ENCODE assay signal across 8 cellular contexts in the genomic region with DNA sequence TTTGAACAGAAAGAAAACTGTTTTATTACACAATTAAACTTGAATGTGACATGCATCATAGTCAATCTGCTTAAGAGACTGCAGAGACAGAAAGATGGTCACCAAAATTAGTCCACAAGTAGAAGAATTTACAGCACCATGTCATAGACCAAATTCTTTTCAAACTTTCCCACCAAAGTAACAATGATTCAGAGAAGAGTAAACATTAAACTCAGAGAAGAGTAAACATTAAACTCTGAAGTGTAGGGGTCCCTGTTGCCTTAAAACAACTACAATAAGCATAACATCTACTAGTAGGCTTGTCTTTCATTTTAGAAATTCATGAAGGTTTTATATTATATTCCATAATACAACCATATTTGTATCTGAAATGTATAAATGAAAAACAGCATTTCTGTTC. TPM values are rescaled to one million over a fixed set of nuclear protein-coding genes. Genes with fewer than 3 reads are reported as not detected.
DNase-seq lines count a peak whose midpoint lies in the region; ATAC-seq, FAIRE-seq and TF ChIP-seq lines count a peak whose summit lies in the region.
"Not testable (repeated sequence)": the region's sequence is repeated elsewhere in the genome, so short reads cannot be mapped to it uniquely, and the experiment has no call there.

No MANE protein-coding gene starts in this region.

- POLR2A ChIA-PET in A549 (lab: Yijun Ruan, JAX): not testable (repeated sequence)

- peak overlapping the region; percentile 9 for H3K27ac Mint-ChIP-seq in activated T-cell treated with anti-CD3 and anti-CD28 coated beads, Interleukin-2, amount 50 U/mL, for 72 hours
- H3K27ac Mint-ChIP-seq in chondrocyte (ENCODE audit: unreplicated experiment) (peak overlapping the region; percentile 82), natural killer cell (peak overlapping the region; percentile 7 to 16)

- TF ChIP-seq EP300 in A549 (IDR thresholded peaks at IDR 0.05): not testable (repeated sequence)

- H3K4me1 ChIP-seq in A549: peaks cover 57% of the 10 kb centered on the region

- FAIRE-seq in A549 (lab: Jason Lieb, UNC): peak; percentile 80

- not testable (repeated sequence) for TF ChIP-seq RAD21 in A549 (conservative IDR thresholded peaks at IDR 0.05 in 1 of 2, IDR thresholded peaks at IDR 0.05 in 1 of 2)

- not testable (repeated sequence) for H3K9me3 ChIP-seq in A549

- not testable (repeated sequence) for TF ChIP-seq CTCF in A549 (IDR thresholded peaks at IDR 0.05); natural killer cell (IDR thresholded peaks at IDR 0.05)
- TF ChIP-seq CTCF in chondrocyte (IDR thresholded peaks at IDR 0.05): peak; percentile 10

- H3K4me3 ChIP-seq in A549: not testable (repeated sequence)

- H3K4me1 Mint-ChIP-seq in activated T-cell treated with anti-CD3 and anti-CD28 coated beads, Interleukin-2, amount 50 U/mL, for 72 hours (ENCODE audit: low read depth): not testable (repeated sequence)
- H3K4me1 Mint-ChIP-seq in chondrocyte (ENCODE audit: low read depth) (peaks cover 14% of the 10 kb centered on the region), natural killer cell (peaks cover 6 to 31% of the 10 kb centered on the region in 2 donors)

- H3K27ac ChIP-seq in A549: peak overlapping the region; percentile 55 to 75

- DNase-seq in A549 (ENCODE audit: low read depth in 1 of 2, low spot score in 1 of 2) (peak; percentile 38 to 76), DMS53 (lab: John Stamatoyannopoulos, UW) (peak; percentile 57), HT-29 (ENCODE audit: low spot score) (peak; percentile 29), NCI-H460 (ENCODE audit: extremely low read depth, low read depth) (peak; percentile 17), left kidney (ENCODE audit: low read depth, low spot score) (peak; percentile 2)
- DNase-seq in activated T-cell treated with anti-CD3 and anti-CD28 coated beads, Interleukin-2, amount 50 U/mL, for 72 hours; chondrocyte (ENCODE audit: low spot score); natural killer cell: not testable (repeated sequence)

- not testable (repeated sequence) for H3K9me3 Mint-ChIP-seq in activated T-cell treated with anti-CD3 and anti-CD28 coated beads, Interleukin-2, amount 50 U/mL, for 72 hours; chondrocyte (ENCODE audit: low read depth); natural killer cell

- H3K36me3 Mint-ChIP-seq in activated T-cell treated with anti-CD3 and anti-CD28 coated beads, Interleukin-2, amount 50 U/mL, for 72 hours (ENCODE audit: insufficient read depth in 2 of 2): peaks cover 4 to 13% of the 10 kb centered on the region in 2 donors
- H3K36me3 Mint-ChIP-seq in chondrocyte (ENCODE audit: low read depth); natural killer cell: not testable (repeated sequence)

- not testable (repeated sequence) for H3K4me3 Mint-ChIP-seq in activated T-cell treated with anti-CD3 and anti-CD28 coated beads, Interleukin-2, amount 50 U/mL, for 72 hours; chondrocyte (ENCODE audit: unreplicated experiment); natural killer cell

- peak; percentile 81 to 89 for ATAC-seq in A549
- ATAC-seq in activated T-cell treated with anti-CD3 and anti-CD28 coated beads, Interleukin-2, amount 50 U/mL, for 72 hours (replicated peaks in 1 of 2); natural killer cell: not testable (repeated sequence)

- intact Hi-C loops in natural killer cell (cut with micrococcal nuclease): not testable (repeated sequence)

- CTCF ChIA-PET in A549 (lab: Yijun Ruan, JAX): interaction anchor here (0.6 to 1.0 kb wide), 3 partner anchors 9 to 202 kb away, joined by 3 to 4 read pairs (median 3); no protein-coding TSS in a partner anchor

- H3K4me2 ChIP-seq in A549: peak overlapping the region; percentile 60

- not testable (repeated sequence) for H3K27me3 Mint-ChIP-seq in activated T-cell treated with anti-CD3 and anti-CD28 coated beads, Interleukin-2, amount 50 U/mL, for 72 hours (ENCODE audit: low read depth); chondrocyte (ENCODE audit: low read depth); natural killer cell (ENCODE audit: low read depth in 2 of 2)

- not testable (repeated sequence) for TF ChIP-seq POLR2A in A549 (IDR thresholded peaks at IDR 0.05; ENCODE audit: low read length)

TF ChIP-seq in A549, 52 proteins besides CTCF, POLR2A, EP300 and RAD21:
- peak; percentile 41; the same call in 1 of the 2 replicates for TF ChIP-seq JUNB (IDR thresholded peaks at IDR 0.05)
- peak in 1 of 2 experiments; percentile 47; a peak in 1 of 4 replicates for TF ChIP-seq CEBPB (IDR thresholded peaks at IDR 0.05)
- TF ChIP-seq, protein P1, sequence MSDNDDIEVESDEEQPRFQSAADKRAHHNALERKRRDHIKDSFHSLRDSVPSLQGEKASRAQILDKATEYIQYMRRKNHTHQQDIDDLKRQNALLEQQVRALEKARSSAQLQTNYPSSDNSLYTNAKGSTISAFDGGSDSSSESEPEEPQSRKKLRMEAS (IDR thresholded peaks at IDR 0.05): 0 out of 2 replicates have a peak, but pooled peaks have one; percentile 24
- TF ChIP-seq, protein P2, sequence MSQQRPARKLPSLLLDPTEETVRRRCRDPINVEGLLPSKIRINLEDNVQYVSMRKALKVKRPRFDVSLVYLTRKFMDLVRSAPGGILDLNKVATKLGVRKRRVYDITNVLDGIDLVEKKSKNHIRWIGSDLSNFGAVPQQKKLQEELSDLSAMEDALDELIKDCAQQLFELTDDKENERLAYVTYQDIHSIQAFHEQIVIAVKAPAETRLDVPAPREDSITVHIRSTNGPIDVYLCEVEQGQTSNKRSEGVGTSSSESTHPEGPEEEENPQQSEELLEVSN (IDR thresholded peaks at IDR 0.05; ENCODE audit: borderline replicate concordance, low read depth): peak; percentile 42; the same call in 1 of the 2 replicates
- TF ChIP-seq FOSL2 (IDR thresholded peaks at IDR 0.05): peak; percentile 31; the same call in 1 of the 2 replicates
- peak; percentile 85 for TF ChIP-seq FOSL2 (CRISPR knock-in tag; IDR thresholded peaks at IDR 0.05)
- peak; percentile 41; the same call in 1 of the 2 replicates for TF ChIP-seq GATA3 (IDR thresholded peaks at IDR 0.05; ENCODE audit: borderline replicate concordance)
TF ChIP-seq in A549: peak in this region for 6; not testable (repeated sequence) for 46.

RNA-seq across cellular contexts. Expression of a gene that starts 57.8 kb away (rescaled TPM):
- polyA plus RNA-seq in A549 (2011; rRNA removed) (1.3 and 1.6 TPM in 2 replicates), A549 (2017; fragmentation: RNase III; extraction: RNeasy Plus Mini Kit Qiagen cat#74134 plus additional on column Dnase treatment) (1.5 to 1.8 TPM (median 1.7 TPM) in 3 replicates)
- polyA plus RNA-seq in A549 (2012; cell fraction: cytosol; rRNA removed): 1.6 and 2.0 TPM in 2 replicates
- polyA plus RNA-seq in A549 (2012; cell fraction: nucleus; rRNA removed): 22.1 and 27.2 TPM in 2 replicates
- 1.9 and 2.8 TPM in 2 replicates for polyA minus RNA-seq in A549 (2011; rRNA and poly(A)+ RNA removed)
- 0.64 and 0.76 TPM in 2 replicates for total RNA-seq in HT-29 (2014; rRNA removed; shearing (Covaris generic))
- 0.07 TPM in 1 of 2 replicates, not detected in the other for total RNA-seq in NCI-H460 (2014; rRNA removed; shearing (Covaris generic))
- 0.60 and 6.0 TPM in 2 replicates for polyA plus RNA-seq in NCI-H460 (2014; cell fraction: nucleus; rRNA removed)
- total RNA-seq in activated T-cell treated with anti-CD3 and anti-CD28 coated beads, Interleukin-2, amount 50 U/mL, for 72 hours: 1 to 10 TPM; 3.7 to 5.4 TPM
- total RNA-seq in chondrocyte (0.47 to 1.6 TPM (median 1.3 TPM) in 3 replicates), natural killer cell (1 to 10 TPM; 7.8 to 8.6 (median 8.5) TPM)

Comparison
In these comparisons a context has a peak if more than half of its experiments do, and no peak if none do; other contexts are left out.
1. H3K27ac Mint-ChIP-seq: peak in every context shown above with its lines; median percentile 82 in chondrocyte; 12 in natural killer cell; 9 in activated T-cell treated with anti-CD3 and anti-CD28 coated beads, Interleukin-2, amount 50 U/mL, for 72 hours.